Comparison of ENCODE assay signal across 13 cellular contexts in the genomic region with DNA sequence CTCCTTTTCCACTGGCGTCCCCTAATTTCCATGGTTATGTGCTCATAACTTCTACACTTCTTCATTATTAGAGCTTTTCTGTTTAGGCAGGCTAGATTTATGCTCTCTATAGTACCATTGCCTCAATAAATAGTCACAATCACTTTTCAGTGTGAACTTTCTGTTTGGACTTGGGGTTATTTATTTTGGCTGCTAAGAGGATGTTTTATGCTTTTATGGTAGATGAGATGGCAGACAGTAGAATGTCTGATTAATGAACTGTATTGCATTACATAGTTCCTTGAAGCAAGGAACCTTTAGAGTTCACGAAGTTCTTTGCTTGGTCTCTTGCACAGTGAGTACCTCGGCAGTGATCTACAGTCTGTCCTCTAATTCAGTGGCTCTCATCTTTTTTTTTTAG. TPM values are rescaled to one million over a fixed set of nuclear protein-coding genes. Genes with fewer than 3 reads are reported as not detected.
DNase-seq lines count a peak whose midpoint lies in the region; TF ChIP-seq lines count a peak whose summit lies in the region.
"Had no signal": no experiment of that assay in that cellular context is flagged by ENCODE, and none has a peak within 500 bp of the region (broad histone marks: within the 10 kb centered on the region; RNA-seq: fewer than 3 reads in every experiment).

No MANE protein-coding gene starts in this region.

- TF ChIP-seq CTCF in nephron progenitor cell (IDR thresholded peaks at IDR 0.05) = no peak

- H3K27me3 Mint-ChIP-seq in nephron progenitor cell (ENCODE audit: low read depth, poor library complexity) = peaks cover 5% of the 10 kb centered on the region
- peaks cover 23% of the 10 kb centered on the region for H3K27me3 Mint-ChIP-seq in activated CD4-positive, alpha-beta memory T cell treated with anti-CD3 and anti-CD28 coated beads, Interleukin-2, amount 10 ng/mL, durations not matched to agents 7 days and 5 days

- H3K36me3 Mint-ChIP-seq in nephron progenitor cell (ENCODE audit: low read depth) = no peaks in the 10 kb centered on the region
- H3K36me3 Mint-ChIP-seq in activated CD4-positive, alpha-beta memory T cell treated with anti-CD3 and anti-CD28 coated beads, Interleukin-2, amount 10 ng/mL, durations not matched to agents 7 days and 5 days (ENCODE audit: low read depth) = peaks cover 6% of the 10 kb centered on the region
- H3K36me3 Mint-ChIP-seq: CD4-positive, CD25-positive, alpha-beta regulatory T cell had no signal

- peak overlapping the region; percentile 40 for H3K27ac Mint-ChIP-seq in nephron progenitor cell
- H3K27ac Mint-ChIP-seq in activated CD4-positive, alpha-beta memory T cell treated with anti-CD3 and anti-CD28 coated beads, Interleukin-2, amount 10 ng/mL, durations not matched to agents 7 days and 5 days = no peak overlapping the region
- H3K27ac Mint-ChIP-seq: CD4-positive, CD25-positive, alpha-beta regulatory T cell; GM23338 had no signal

- peaks cover 9% of the 10 kb centered on the region for H3K4me1 Mint-ChIP-seq in nephron progenitor cell
- peaks cover 23% of the 10 kb centered on the region for H3K4me1 Mint-ChIP-seq in activated CD4-positive, alpha-beta memory T cell treated with anti-CD3 and anti-CD28 coated beads, Interleukin-2, amount 10 ng/mL, durations not matched to agents 7 days and 5 days
- H3K4me1 Mint-ChIP-seq: CD4-positive, CD25-positive, alpha-beta regulatory T cell had no signal

- POLR2A ChIA-PET in HEK293T (lab: Yijun Ruan, JAX) = interaction anchor here (2.1 kb wide), 1 partner anchor 19 kb away, joined by 9 read pairs; a partner anchor contains a TSS
- POLR2A ChIA-PET in activated CD4-positive, alpha-beta memory T cell treated with anti-CD3 and anti-CD28 coated beads, Interleukin-2, amount 10 ng/mL, durations not matched to agents 7 days and 5 days (lab: Charles Lee) = no interaction called here

- no peak for DNase-seq in HEK293T (ENCODE audit: extremely low spot score)
- DNase-seq in kidney glomerular epithelial cell (lab: John Stamatoyannopoulos, UW) = peak; percentile 27
- no peak for DNase-seq in nephron progenitor cell
- no peak for DNase-seq in NCI-H2196 treated with DMSO at 0.1 percent for 48 hours (lab: John Stamatoyannopoulos, UW; ENCODE audit: unreplicated experiment)
- no peak for DNase-seq in activated CD4-positive, alpha-beta memory T cell treated with anti-CD3 and anti-CD28 coated beads, Interleukin-2, amount 10 ng/mL, durations not matched to agents 7 days and 5 days
- DNase-seq in NCI-H69 (lab: John Stamatoyannopoulos, UW) = no peak
- no peak for DNase-seq in NCI-H1694 treated with DMSO at 0.1 percent for 48 hours (lab: John Stamatoyannopoulos, UW)
- DNase-seq: CD4-positive, CD25-positive, alpha-beta regulatory T cell; DMS53; H7 had no signal

- H3K4me3 Mint-ChIP-seq in nephron progenitor cell = no peak overlapping the region
- no peak overlapping the region for H3K4me3 Mint-ChIP-seq in activated CD4-positive, alpha-beta memory T cell treated with anti-CD3 and anti-CD28 coated beads, Interleukin-2, amount 10 ng/mL, durations not matched to agents 7 days and 5 days
- H3K4me3 Mint-ChIP-seq: CD4-positive, CD25-positive, alpha-beta regulatory T cell; GM23338 had no signal

- peaks cover 11% of the 10 kb centered on the region for H3K9me3 Mint-ChIP-seq in nephron progenitor cell
- H3K9me3 Mint-ChIP-seq in activated CD4-positive, alpha-beta memory T cell treated with anti-CD3 and anti-CD28 coated beads, Interleukin-2, amount 10 ng/mL, durations not matched to agents 7 days and 5 days = no peaks in the 10 kb centered on the region

- CTCF ChIA-PET in HEK293T (lab: Yijun Ruan, JAX) = no interaction called here
- CTCF ChIA-PET in activated CD4-positive, alpha-beta memory T cell treated with anti-CD3 and anti-CD28 coated beads, Interleukin-2, amount 10 ng/mL, durations not matched to agents 7 days and 5 days (lab: Charles Lee) = no interaction called here

TF ChIP-seq in HEK293T, 16 proteins besides CTCF, POLR2A, EP300 and RAD21:
- TF ChIP-seq FOXK2 (IDR thresholded peaks at IDR 0.05) (no peak), FOXA1 (IDR thresholded peaks at IDR 0.05) (no peak), CTBP1 (IDR thresholded peaks at IDR 0.05; ENCODE audit: borderline replicate concordance) (no peak), ELF4 (IDR thresholded peaks at IDR 0.05) (no peak), ARNT (IDR thresholded peaks at IDR 0.05) (no peak)
- TF ChIP-seq, protein P1, sequence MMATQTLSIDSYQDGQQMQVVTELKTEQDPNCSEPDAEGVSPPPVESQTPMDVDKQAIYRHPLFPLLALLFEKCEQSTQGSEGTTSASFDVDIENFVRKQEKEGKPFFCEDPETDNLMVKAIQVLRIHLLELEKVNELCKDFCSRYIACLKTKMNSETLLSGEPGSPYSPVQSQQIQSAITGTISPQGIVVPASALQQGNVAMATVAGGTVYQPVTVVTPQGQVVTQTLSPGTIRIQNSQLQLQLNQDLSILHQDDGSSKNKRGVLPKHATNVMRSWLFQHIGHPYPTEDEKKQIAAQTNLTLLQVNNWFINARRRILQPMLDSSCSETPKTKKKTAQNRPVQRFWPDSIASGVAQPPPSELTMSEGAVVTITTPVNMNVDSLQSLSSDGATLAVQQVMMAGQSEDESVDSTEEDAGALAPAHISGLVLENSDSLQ (IDR thresholded peaks at IDR 0.05) = peak; percentile 66; the same call in 1 of the 2 replicates
TF ChIP-seq in HEK293T: peak in this region for 1.

RNA-seq across cellular contexts. Expression of a gene that starts 6.9 kb away (rescaled TPM):
- total RNA-seq in activated CD4-positive, alpha-beta memory T cell treated with anti-CD3 and anti-CD28 coated beads, Interleukin-2, amount 10 ng/mL, durations not matched to agents 7 days and 5 days = under 1 TPM; 0.03 to 0.05 TPM
- total RNA-seq: A673, GM23338, HT1080 had no signal

RNA-seq across cellular contexts. Expression of a gene that starts 19.1 kb away (rescaled TPM):
- total RNA-seq in activated CD4-positive, alpha-beta memory T cell treated with anti-CD3 and anti-CD28 coated beads, Interleukin-2, amount 10 ng/mL, durations not matched to agents 7 days and 5 days = 100 to 1,000 TPM; 105 to 110 TPM
